Comparison of ENCODE assay signal across 21 cellular contexts in genomic region chr2:179612591-179613298, GRCh38.
DNase-seq lines count a peak whose midpoint lies in the region; ATAC-seq and TF ChIP-seq lines count a peak whose summit lies in the region.
"Had no signal": no experiment of that assay in that cellular context is flagged by ENCODE, and none has a peak within 500 bp of the region (broad histone marks: within the 10 kb centered on the region; RNA-seq: fewer than 3 reads in every experiment).

No MANE protein-coding gene starts in this region.

- POLR2A ChIA-PET in GM10248 (lab: Yijun Ruan, JAX): no interaction called here

- H3K27me3 ChIP-seq in lower lobe of right lung (ENCODE audit: low read depth) (no peaks in the 10 kb centered on the region), aorta (ENCODE audit: control insufficient read depth in 1 of 2, insufficient read depth in 2 of 2, low read length in 1 of 2) (no peaks in the 10 kb centered on the region)

- H3K27ac ChIP-seq in lower lobe of right lung: no peak overlapping the region
- no peak overlapping the region for H3K27ac ChIP-seq in aorta (ENCODE audit: low read depth in 1 of 2, low read length in 2 of 2)

- ATAC-seq in left cardiac atrium (peak; percentile 29 to 42), Right ventricle myocardium superior (ENCODE audit: poor library complexity) (no peak), lower lobe of right lung (peak; percentile 20 to 42), aorta (ENCODE audit: low FRiP score) (peak; percentile 61)
- ATAC-seq: activated T-helper 17 cell treated with anti-CD3 and anti-CD28 coated beads, Interleukin-2, amount 50 U/mL, for 72 hours; effector memory CD8-positive, alpha-beta T cell; esophagus mucosa; WTC11 had no signal

- WGBS in aorta, 2 donors: 73 to 78% methylated on average over 7 of the region's 7 CpGs

- CTCF ChIA-PET in GM10248 (lab: Yijun Ruan, JAX): interaction anchor here (1.1 to 2.0 kb wide), 2 partner anchors 10 to 24 kb away, joined by 3 to 4 read pairs; no protein-coding TSS in a partner anchor

- H3K4me3 ChIP-seq in lower lobe of right lung (no peak overlapping the region), aorta (ENCODE audit: low read length in 2 of 2) (no peak overlapping the region)

- no peaks in the 10 kb centered on the region for H3K36me3 ChIP-seq in lower lobe of right lung
- no peaks in the 10 kb centered on the region for H3K36me3 ChIP-seq in aorta (ENCODE audit: control insufficient read depth in 1 of 2, insufficient read depth in 2 of 2, low read length in 1 of 2)

- no peak for TF ChIP-seq CTCF in lower lobe of right lung (IDR thresholded peaks at IDR 0.05)
- TF ChIP-seq CTCF in GM10248 (IDR thresholded peaks at IDR 0.05; ENCODE audit: control extremely low read depth, extremely low read depth, low read depth, missing control alignments): no peak

- H3K9me3 ChIP-seq in lower lobe of right lung (no peaks in the 10 kb centered on the region), aorta (ENCODE audit: control insufficient read depth, low read length) (no peaks in the 10 kb centered on the region)

- peaks cover 23% of the 10 kb centered on the region for H3K4me1 ChIP-seq in lower lobe of right lung
- peaks cover 0 to under 1% of the 10 kb centered on the region in 2 donors for H3K4me1 ChIP-seq in aorta (ENCODE audit: control insufficient read depth in 1 of 2, insufficient read depth in 2 of 2, low read length in 2 of 2)

- no peak for DNase-seq in left cardiac atrium
- no peak for DNase-seq in Right ventricle myocardium superior
- DNase-seq in astrocyte of the hippocampus (ENCODE audit: low read depth, low spot score): peak; percentile 73
- DNase-seq in lower lobe of right lung: no peak
- DNase-seq in aorta: no peak
- DNase-seq in GM10248 (ENCODE audit: extremely low spot score): no peak
- DNase-seq in activated CD8-positive, alpha-beta memory T cell treated with anti-CD3 and anti-CD28 coated beads, Interleukin-2, amount 50 U/mL, for 48 hours: no peak
- DNase-seq in dedifferentiated amniotic fluid mesenchymal stem cell (ENCODE audit: extremely low spot score): no peak
- DNase-seq: activated CD8-positive, alpha-beta memory T cell treated with anti-CD3 and anti-CD28 coated beads, Interleukin-2, amount 50 U/mL, for 4 hours; activated naive CD8-positive, alpha-beta T cell treated with anti-CD3 and anti-CD28 coated beads for 36 hours; effector memory CD8-positive, alpha-beta T cell; H9; NCI-H1105; NCI-H2029 treated with DMSO at 0.1 percent for 48 hours; NCI-H345; OCI-M1; posterior cingulate gyrus; stimulated activated CD8-positive, alpha-beta memory T cell treated with anti-CD3 and anti-CD28 coated beads, Interleukin-4, amount 100 ng/mL, for 48 hours had no signal

- intact Hi-C loops in left cardiac atrium (cut with DNase I): loop anchor here in 1 of 2 donors (10.0 kb wide), 1 partner anchor 188 kb away; no protein-coding TSS in a partner anchor
- intact Hi-C loops in Right ventricle myocardium superior (cut with DNase I): no loop called here
- intact Hi-C loops in lower lobe of right lung (cut with DNase I): no loop called here
- intact Hi-C loops in aorta (cut with DNase I): no loop called here
